ENCODE assay signal across 10 cellular contexts in the genomic region with DNA sequence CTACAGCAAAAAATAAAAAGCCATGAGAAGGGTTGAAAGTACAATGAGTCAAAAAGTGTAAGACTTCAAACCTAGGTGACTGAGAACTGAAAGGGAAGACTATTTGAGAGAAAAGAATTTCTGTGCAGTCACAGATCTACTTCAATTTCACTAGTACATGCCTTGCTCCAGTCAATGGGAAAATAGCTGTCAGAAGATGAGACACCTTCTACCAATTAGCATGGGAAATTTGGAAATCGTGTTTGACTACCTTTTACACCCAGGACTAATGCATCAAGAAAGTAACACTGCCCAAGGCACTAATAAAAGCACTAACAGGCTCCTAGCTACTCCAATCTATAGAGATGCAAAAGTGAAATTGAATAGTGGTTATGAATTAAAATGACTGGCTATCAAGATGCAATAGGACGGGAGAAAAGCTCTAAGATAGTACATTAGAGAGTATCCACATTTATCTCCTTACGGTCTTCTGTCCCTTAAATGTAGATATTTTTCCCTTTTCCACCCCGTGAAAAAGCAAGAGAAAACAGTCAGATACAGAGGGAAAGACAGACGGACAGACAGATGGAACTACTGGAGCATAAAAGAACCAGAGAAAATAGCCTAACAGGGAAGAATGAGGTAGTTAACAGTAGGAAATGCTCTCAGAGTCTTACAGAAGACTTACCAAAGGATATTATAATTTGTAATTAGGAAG. TPM values are rescaled to one million over a fixed set of nuclear protein-coding genes. Genes with fewer than 3 reads are reported as not detected.
DNase-seq lines count a peak whose midpoint lies in the region; ATAC-seq and TF ChIP-seq lines count a peak whose summit lies in the region.
"Had no signal": no experiment of that assay in that cellular context is flagged by ENCODE, and none has a peak within 500 bp of the region (broad histone marks: within the 10 kb centered on the region; RNA-seq: fewer than 3 reads in every experiment).

No MANE protein-coding gene starts in this region.

- H2AFZ ChIP-seq in hepatocyte: no peak overlapping the region

- H3K9me2 ChIP-seq in hepatocyte (replicated peaks; ENCODE audit: insufficient read depth): no peaks in the 10 kb centered on the region

- H3K79me2 ChIP-seq in hepatocyte: peaks cover 93% of the 10 kb centered on the region

- no peak for TF ChIP-seq POLR2A in esophagus squamous epithelium (IDR thresholded peaks at IDR 0.05)

- H3K27ac ChIP-seq in WERI-Rb-1 (peak overlapping the region; percentile 73), esophagus squamous epithelium (no peak overlapping the region), hepatocyte (no peak overlapping the region)
- H3K27ac ChIP-seq: right lobe of liver had no signal

- H3K36me3 ChIP-seq in WERI-Rb-1 (no peaks in the 10 kb centered on the region), esophagus squamous epithelium (no peaks in the 10 kb centered on the region), hepatocyte (replicated peaks; ENCODE audit: insufficient read depth, low read depth) (no peaks in the 10 kb centered on the region)
- H3K36me3 ChIP-seq: right lobe of liver had no signal

- H3K9me3 ChIP-seq in WERI-Rb-1 (ENCODE audit: severe bottlenecking) (no peaks in the 10 kb centered on the region), esophagus squamous epithelium (no peaks in the 10 kb centered on the region), hepatocyte (ENCODE audit: low read depth) (no peaks in the 10 kb centered on the region)
- H3K9me3 ChIP-seq: right lobe of liver had no signal

- peaks cover 73% of the 10 kb centered on the region for H4K20me1 ChIP-seq in hepatocyte (ENCODE audit: insufficient read depth, poor library complexity, severe bottlenecking)

- H3K27me3 ChIP-seq in WERI-Rb-1 (ENCODE audit: insufficient read depth, low read depth, severe bottlenecking) (no peaks in the 10 kb centered on the region), esophagus squamous epithelium (no peaks in the 10 kb centered on the region), hepatocyte (no peaks in the 10 kb centered on the region)
- H3K27me3 ChIP-seq: right lobe of liver had no signal

- intact Hi-C loops in esophagus squamous epithelium (cut with DNase I): no loop called here

- H3K4me3 ChIP-seq in GM12865 (ENCODE audit: low read depth, low read length) (peak overlapping the region; percentile 56), WERI-Rb-1 (ENCODE audit: low read depth, low read length) (peak overlapping the region; percentile 35), esophagus squamous epithelium (no peak overlapping the region), hepatocyte (no peak overlapping the region)
- H3K4me3 ChIP-seq: right lobe of liver had no signal

- 64 to 74% methylated on average over 5 of the region's 5 CpGs for WGBS in esophagus squamous epithelium, 2 donors
- 87% methylated on average over 5 of the region's 5 CpGs for WGBS in hepatocyte (ENCODE audit: low lambda C conversion rate, missing lambda C conversion rate)

- ATAC-seq in GM19468 (IDR thresholded peaks at IDR 0.05; ENCODE audit: extremely low read depth, unreplicated experiment) (peak; percentile 11), HG03103 (IDR thresholded peaks at IDR 0.05; ENCODE audit: low read depth, unreplicated experiment) (peak; percentile 39)

- peaks cover 0 to 38% (median 5%) of the 10 kb centered on the region in 3 donors for H3K4me1 ChIP-seq in esophagus squamous epithelium
- no peaks in the 10 kb centered on the region for H3K4me1 ChIP-seq in hepatocyte (ENCODE audit: insufficient read depth)

- no peak overlapping the region for H3K4me2 ChIP-seq in hepatocyte

- peak; percentile 73 for DNase-seq in GM12865 (ENCODE audit: low read depth)
- DNase-seq in WERI-Rb-1: no peak
- DNase-seq in esophagus squamous epithelium (lab: John Stamatoyannopoulos, UW): no peak
- no peak for DNase-seq in DMS79 treated with DMSO at 0.1 percent for 48 hours (lab: John Stamatoyannopoulos, UW)
- no peak for DNase-seq in NCI-H1105 treated with DMSO at 0.1 percent for 48 hours (lab: John Stamatoyannopoulos, UW)
- no peak for DNase-seq in hepatocyte (ENCODE audit: low spot score)
- DNase-seq: activated naive CD8-positive, alpha-beta T cell treated with anti-CD3 and anti-CD28 coated beads, Interleukin-2, amount 10 ng/mL, durations not matched to agents 7 days and 5 days; right lobe of liver had no signal

- TF ChIP-seq CTCF in GM12865 (IDR thresholded peaks at IDR 0.05; ENCODE audit: insufficient read depth, low read depth, low read length, missing control alignments) (no peak), WERI-Rb-1 (IDR thresholded peaks at IDR 0.05; ENCODE audit: low read depth, low read length) (no peak), esophagus squamous epithelium (IDR thresholded peaks at IDR 0.05) (no peak), hepatocyte (IDR thresholded peaks at IDR 0.05; ENCODE audit: poor library complexity) (no peak)

RNA-seq across cellular contexts. Expression of a gene that starts 15.2 kb away (rescaled TPM):
- 10 to 100 TPM; 13.5 to 19.2 (median 16.3) TPM for total RNA-seq in esophagus squamous epithelium
- 34.3 and 40.6 TPM in 2 replicates for total RNA-seq in hepatocyte
- polyA plus RNA-seq in hepatocyte: 50.5 and 52.1 TPM in 2 replicates

RNA-seq across cellular contexts. Expression of a gene that starts 15.4 kb away (rescaled TPM):
- total RNA-seq in esophagus squamous epithelium (10 to 100 TPM in 3 of 4 donors, 1 to 10 TPM in 1; 8.9 to 24.4 (median 13.3) TPM), hepatocyte (26.5 and 30.9 TPM in 2 replicates)
- polyA plus RNA-seq in hepatocyte: 8.7 and 10.1 TPM in 2 replicates

Comparison
In these comparisons a context has a peak if more than half of its experiments do, and no peak if none do; other contexts are left out.
1. H3K4me3 ChIP-seq: peak in GM12865 (single experiment) and WERI-Rb-1 (single experiment); none in esophagus squamous epithelium (0 of 4) and hepatocyte (single experiment).